Comparison of ENCODE assay signal across 1 cellular context in the genomic region with DNA sequence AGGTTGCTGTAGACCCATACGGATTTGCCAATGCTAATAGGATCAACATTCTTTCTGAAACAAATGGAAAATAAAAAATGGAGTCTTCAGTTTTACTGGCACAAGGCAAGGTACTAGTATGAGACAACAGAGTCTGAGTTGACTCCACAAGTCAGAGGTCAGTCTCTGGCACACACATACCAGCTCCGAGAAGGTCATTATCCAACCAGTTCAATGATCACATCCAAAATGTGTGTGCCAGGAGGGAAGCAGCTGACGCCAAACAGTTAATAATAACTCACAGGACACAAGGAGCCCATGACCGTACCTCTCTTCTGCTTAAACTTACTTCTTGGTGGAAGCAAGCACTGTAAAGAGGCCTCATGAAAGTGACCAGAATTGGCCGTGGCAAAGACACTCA.
TF ChIP-seq lines count a peak whose summit lies in the region.

No MANE protein-coding gene starts in this region.

TF ChIP-seq in GM23338, 12 proteins besides CTCF, POLR2A, EP300 and RAD21 (continued from another document):
- TF ChIP-seq EZH2 (IDR thresholded peaks at IDR 0.05; ENCODE audit: low read depth, unreplicated experiment) (no peak), ZNF331 (CRISPR knock-in tag; IDR thresholded peaks at IDR 0.05; ENCODE audit: low read depth) (no peak)
- TF ChIP-seq, protein P1, sequence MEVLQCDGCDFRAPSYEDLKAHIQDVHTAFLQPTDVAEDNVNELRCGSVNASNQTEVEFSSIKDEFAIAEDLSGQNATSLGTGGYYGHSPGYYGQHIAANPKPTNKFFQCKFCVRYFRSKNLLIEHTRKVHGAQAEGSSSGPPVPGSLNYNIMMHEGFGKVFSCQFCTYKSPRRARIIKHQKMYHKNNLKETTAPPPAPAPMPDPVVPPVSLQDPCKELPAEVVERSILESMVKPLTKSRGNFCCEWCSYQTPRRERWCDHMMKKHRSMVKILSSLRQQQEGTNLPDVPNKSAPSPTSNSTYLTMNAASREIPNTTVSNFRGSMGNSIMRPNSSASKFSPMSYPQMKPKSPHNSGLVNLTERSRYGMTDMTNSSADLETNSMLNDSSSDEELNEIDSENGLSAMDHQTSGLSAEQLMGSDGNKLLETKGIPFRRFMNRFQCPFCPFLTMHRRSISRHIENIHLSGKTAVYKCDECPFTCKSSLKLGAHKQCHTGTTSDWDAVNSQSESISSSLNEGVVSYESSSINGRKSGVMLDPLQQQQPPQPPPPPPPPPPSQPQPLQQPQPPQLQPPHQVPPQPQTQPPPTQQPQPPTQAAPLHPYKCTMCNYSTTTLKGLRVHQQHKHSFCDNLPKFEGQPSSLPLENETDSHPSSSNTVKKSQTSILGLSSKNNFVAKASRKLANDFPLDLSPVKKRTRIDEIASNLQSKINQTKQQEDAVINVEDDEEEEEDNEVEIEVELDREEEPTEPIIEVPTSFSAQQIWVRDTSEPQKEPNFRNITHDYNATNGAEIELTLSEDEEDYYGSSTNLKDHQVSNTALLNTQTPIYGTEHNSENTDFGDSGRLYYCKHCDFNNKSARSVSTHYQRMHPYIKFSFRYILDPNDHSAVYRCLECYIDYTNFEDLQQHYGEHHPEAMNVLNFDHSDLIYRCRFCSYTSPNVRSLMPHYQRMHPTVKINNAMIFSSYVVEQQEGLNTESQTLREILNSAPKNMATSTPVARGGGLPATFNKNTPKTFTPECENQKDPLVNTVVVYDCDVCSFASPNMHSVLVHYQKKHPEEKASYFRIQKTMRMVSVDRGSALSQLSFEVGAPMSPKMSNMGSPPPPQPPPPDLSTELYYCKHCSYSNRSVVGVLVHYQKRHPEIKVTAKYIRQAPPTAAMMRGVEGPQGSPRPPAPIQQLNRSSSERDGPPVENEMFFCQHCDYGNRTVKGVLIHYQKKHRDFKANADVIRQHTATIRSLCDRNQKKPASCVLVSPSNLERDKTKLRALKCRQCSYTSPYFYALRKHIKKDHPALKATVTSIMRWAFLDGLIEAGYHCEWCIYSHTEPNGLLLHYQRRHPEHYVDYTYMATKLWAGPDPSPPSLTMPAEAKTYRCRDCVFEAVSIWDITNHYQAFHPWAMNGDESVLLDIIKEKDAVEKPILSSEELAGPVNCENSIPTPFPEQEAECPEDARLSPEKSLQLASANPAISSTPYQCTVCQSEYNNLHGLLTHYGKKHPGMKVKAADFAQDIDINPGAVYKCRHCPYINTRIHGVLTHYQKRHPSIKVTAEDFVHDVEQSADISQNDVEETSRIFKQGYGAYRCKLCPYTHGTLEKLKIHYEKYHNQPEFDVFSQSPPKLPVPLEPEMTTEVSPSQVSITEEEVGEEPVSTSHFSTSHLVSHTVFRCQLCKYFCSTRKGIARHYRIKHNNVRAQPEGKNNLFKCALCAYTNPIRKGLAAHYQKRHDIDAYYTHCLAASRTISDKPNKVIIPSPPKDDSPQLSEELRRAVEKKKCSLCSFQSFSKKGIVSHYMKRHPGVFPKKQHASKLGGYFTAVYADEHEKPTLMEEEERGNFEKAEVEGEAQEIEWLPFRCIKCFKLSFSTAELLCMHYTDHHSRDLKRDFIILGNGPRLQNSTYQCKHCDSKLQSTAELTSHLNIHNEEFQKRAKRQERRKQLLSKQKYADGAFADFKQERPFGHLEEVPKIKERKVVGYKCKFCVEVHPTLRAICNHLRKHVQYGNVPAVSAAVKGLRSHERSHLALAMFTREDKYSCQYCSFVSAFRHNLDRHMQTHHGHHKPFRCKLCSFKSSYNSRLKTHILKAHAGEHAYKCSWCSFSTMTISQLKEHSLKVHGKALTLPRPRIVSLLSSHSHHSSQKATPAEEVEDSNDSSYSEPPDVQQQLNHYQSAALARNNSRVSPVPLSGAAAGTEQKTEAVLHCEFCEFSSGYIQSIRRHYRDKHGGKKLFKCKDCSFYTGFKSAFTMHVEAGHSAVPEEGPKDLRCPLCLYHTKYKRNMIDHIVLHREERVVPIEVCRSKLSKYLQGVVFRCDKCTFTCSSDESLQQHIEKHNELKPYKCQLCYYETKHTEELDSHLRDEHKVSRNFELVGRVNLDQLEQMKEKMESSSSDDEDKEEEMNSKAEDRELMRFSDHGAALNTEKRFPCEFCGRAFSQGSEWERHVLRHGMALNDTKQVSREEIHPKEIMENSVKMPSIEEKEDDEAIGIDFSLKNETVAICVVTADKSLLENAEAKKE (CRISPR knock-in tag; IDR thresholded peaks at IDR 0.05), result no peak
TF ChIP-seq in GM23338: peak in this region for 0.
